8 cellular contexts compared by ENCODE assay signal in the genomic region with DNA sequence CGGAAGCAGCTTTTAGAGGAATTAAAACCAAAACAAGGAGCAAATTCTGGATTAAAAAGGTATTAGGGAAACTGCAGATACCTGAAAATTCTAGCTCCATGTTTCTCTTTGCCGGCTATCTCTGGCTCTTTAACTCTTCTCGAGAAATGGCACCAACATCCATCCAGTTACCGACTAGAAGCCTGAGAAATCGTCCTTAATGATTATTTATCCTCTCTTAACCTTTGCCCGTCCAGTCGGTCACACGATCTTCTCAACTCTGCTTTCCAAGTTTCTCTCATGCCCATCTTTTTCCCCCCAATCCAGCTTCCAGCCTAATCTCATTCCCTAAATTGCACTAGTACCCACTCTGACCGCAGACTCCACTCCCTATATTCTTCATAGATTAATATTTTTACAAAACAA. TPM values are rescaled to one million over a fixed set of nuclear protein-coding genes. Genes with fewer than 3 reads are reported as not detected.
DNase-seq lines count a peak whose midpoint lies in the region; ATAC-seq, FAIRE-seq and TF ChIP-seq lines count a peak whose summit lies in the region.

No MANE protein-coding gene starts in this region.

- H3K9me3 ChIP-seq in GM12878 (replicated peaks; ENCODE audit: control insufficient read depth, insufficient read depth, low read length) = no peaks in the 10 kb centered on the region
- no peaks in the 10 kb centered on the region for H3K9me3 ChIP-seq in mesenchymal stem cell (ENCODE audit: control insufficient read depth, low read length)

- TF ChIP-seq CTCF in GM12878 (IDR thresholded peaks at IDR 0.05 in 2 of 3, conservative IDR thresholded peaks at IDR 0.05 in 1 of 3; ENCODE audit: control insufficient read depth in 2 of 3, extremely low read depth in 1 of 3, insufficient read depth in 1 of 3, low read depth in 3 of 3, low read length in 3 of 3) = no peak

- peaks cover 25% of the 10 kb centered on the region for H3K79me2 ChIP-seq in GM12878 (ENCODE audit: control insufficient read depth, insufficient read depth, low read length)

- SMC1A ChIA-PET in GM12878 (lab: Charles Lee; ENCODE audit: uncharacterized antibody, unreplicated experiment) = interaction anchor here (0.6 to 4.7 kb wide), 15 partner anchors 10 to 256 kb away, joined by 3 to 30 read pairs (median 3); partner anchors contain the start of gene KAT2B

- H3K9ac ChIP-seq in GM12878 (ENCODE audit: control insufficient read depth, insufficient read depth, low read length) = peak overlapping the region; percentile 74
- H3K9ac ChIP-seq in mesenchymal stem cell (ENCODE audit: low read length) = peak overlapping the region; percentile 98

- 1% methylated on average over 9 of the region's 9 CpGs for WGBS in GM12878 (ENCODE audit: insufficient coverage, insufficient replicate concordance, low lambda C conversion rate, missing lambda C conversion rate)
- 3% methylated on average over 9 of the region's 9 CpGs for WGBS in mesenchymal stem cell

- H3K27ac ChIP-seq in GM12878 (ENCODE audit: control insufficient read depth, insufficient read depth) (peak overlapping the region; percentile 89), mesenchymal stem cell (ENCODE audit: low read length, poor library complexity, severe bottlenecking) (peak overlapping the region; percentile 87)

- H3K4ac ChIP-seq in mesenchymal stem cell (ENCODE audit: low read depth in 1 of 2, low read length in 2 of 2) = peak overlapping the region in 1 of 2 experiments; percentile 5

- H3K27me3 ChIP-seq in GM12878 (replicated peaks in 1 of 2; ENCODE audit: control insufficient read depth in 2 of 2, insufficient read depth in 2 of 2, low read length in 1 of 2) (no peaks in the 10 kb centered on the region), mesenchymal stem cell (ENCODE audit: control insufficient read depth in 1 of 2, insufficient read depth in 1 of 2, low read length in 2 of 2) (no peaks in the 10 kb centered on the region)

- peak overlapping the region; percentile 91 for H3K4me2 ChIP-seq in GM12878 (ENCODE audit: control insufficient read depth, insufficient read depth)
- H3K4me2 ChIP-seq in mesenchymal stem cell (ENCODE audit: low read length, poor library complexity, severe bottlenecking) = peak overlapping the region; percentile 79

- peaks cover 6% of the 10 kb centered on the region for H3K79me1 ChIP-seq in mesenchymal stem cell (replicated peaks; ENCODE audit: low read length, poor library complexity, severe bottlenecking)

- no peak overlapping the region for H2BK15ac ChIP-seq in mesenchymal stem cell (ENCODE audit: low read depth, poor library complexity, severe bottlenecking)

- H3K23ac ChIP-seq in mesenchymal stem cell (ENCODE audit: low read length in 2 of 2) = no peak overlapping the region

- DNase-seq in GM12878 (ENCODE audit: low read depth, low spot score) = no peak
- no peak for DNase-seq in mesenchymal stem cell
- DNase-seq in OCI-M2 (lab: John Stamatoyannopoulos, UW; ENCODE audit: unreplicated experiment) = no peak
- no peak for DNase-seq in SKM-1 treated with dmso at 0.1 percent for 144 hours (lab: John Stamatoyannopoulos, UW; ENCODE audit: unreplicated experiment)
- no peak for DNase-seq in HK-2 (ENCODE audit: unreplicated experiment)
- no peak for DNase-seq in Kasumi-1 (lab: John Stamatoyannopoulos, UW)

- H3K4me1 ChIP-seq in GM12878 (ENCODE audit: control insufficient read depth, insufficient read depth, low read length) (no peaks in the 10 kb centered on the region), mesenchymal stem cell (ENCODE audit: control insufficient read depth, insufficient read depth, low read depth, low read length) (no peaks in the 10 kb centered on the region)

- RAD21 ChIA-PET in GM12878 (lab: Charles Lee; ENCODE audit: unreplicated experiment) = interaction anchor here (0.6 to 4.3 kb wide), 9 partner anchors 9 to 239 kb away, joined by 3 to 28 read pairs (median 4); partner anchors contain the start of gene KAT2B

- H4K91ac ChIP-seq in mesenchymal stem cell (ENCODE audit: low read length) = no peak overlapping the region

- H2AFZ ChIP-seq in GM12878 (ENCODE audit: control insufficient read depth, low read depth, low read length) = peak overlapping the region; percentile 86
- peak overlapping the region; percentile 33 for H2AFZ ChIP-seq in mesenchymal stem cell (ENCODE audit: low read depth, low read length)

- H2BK120ac ChIP-seq in mesenchymal stem cell (ENCODE audit: low read depth, low read length) = peak overlapping the region; percentile 21

- CTCF ChIA-PET in GM12878 (lab: Yijun Ruan, JAX) = interaction anchor here (0.7 to 2.8 kb wide), 5 partner anchors 40 to 239 kb away, joined by 3 to 6 read pairs (median 3); no protein-coding TSS in a partner anchor

- no peak for TF ChIP-seq RAD21 in GM12878 (IDR thresholded peaks at IDR 0.05; ENCODE audit: insufficient read depth, low read depth, low read length)

- in situ Hi-C loops in GM12878 (cut with MboI) = loop anchor here (5.0 to 10.0 kb wide), 2 partner anchors 142 to 239 kb away; partner anchors contain the start of genes KAT2B and RAB5A

- POLR2A ChIA-PET in GM12878 (lab: Charles Lee) = interaction anchor here (0.6 to 6.0 kb wide), 10 partner anchors 11 to 489 kb away, joined by 3 to 48 read pairs (median 5); partner anchors contain the start of gene KAT2B

- H2BK12ac ChIP-seq in mesenchymal stem cell (ENCODE audit: low read length in 2 of 2) = no peak overlapping the region

- H3K18ac ChIP-seq in mesenchymal stem cell (ENCODE audit: low read depth in 1 of 2, low read length in 2 of 2) = peak overlapping the region in 1 of 2 experiments; percentile 50

- intact Hi-C loops in GM12878 (cut with micrococcal nuclease; ENCODE audit: unreplicated experiment) = loop anchor here (1.0 to 10.0 kb wide), 5 partner anchors 60 to 302 kb away; partner anchors contain the start of genes KAT2B and RAB5A

- H3K36me3 ChIP-seq in GM12878 (ENCODE audit: control insufficient read depth in 2 of 2, insufficient read depth in 2 of 2, low read length in 1 of 2) = no peaks in the 10 kb centered on the region; a peak in 1 of 4 replicates
- H3K36me3 ChIP-seq in mesenchymal stem cell (ENCODE audit: control insufficient read depth in 1 of 2, insufficient read depth in 2 of 2, low read depth in 1 of 2, low read length in 2 of 2) = no peaks in the 10 kb centered on the region

- no peak overlapping the region for H3K14ac ChIP-seq in mesenchymal stem cell (ENCODE audit: low read length in 2 of 2)

- ATAC-seq in GM19023 (IDR thresholded peaks at IDR 0.05; ENCODE audit: unreplicated experiment) (peak; percentile 6), HG03095 (IDR thresholded peaks at IDR 0.05; ENCODE audit: unreplicated experiment) (peak; percentile 4), GM12878 (no peak)

- no peaks in the 10 kb centered on the region for H4K20me1 ChIP-seq in GM12878 (ENCODE audit: control insufficient read depth, insufficient read depth)

- TF ChIP-seq POLR2A in GM12878 (IDR thresholded peaks at IDR 0.05; ENCODE audit: low read depth, low read length) = no peak

- H3K4me3 ChIP-seq in GM12878 (peak overlapping the region; percentile 70), mesenchymal stem cell (ENCODE audit: insufficient read depth in 1 of 2, low read depth in 1 of 2, low read length in 2 of 2) (peak overlapping the region; percentile 40 to 94)

- no peak overlapping the region for H2AK5ac ChIP-seq in mesenchymal stem cell (ENCODE audit: low read length, severe bottlenecking)

- no peak for FAIRE-seq in GM12878 (lab: Jason Lieb, UNC)

- peak overlapping the region; percentile 87 for H4K8ac ChIP-seq in mesenchymal stem cell (ENCODE audit: low read length)

- 0 out of 4 replicates have a peak, but pooled peaks of 1 of the 2 experiments have one; percentile 2 for TF ChIP-seq EP300 in GM12878 (IDR thresholded peaks at IDR 0.05; ENCODE audit: borderline replicate concordance in 1 of 2, control insufficient read depth in 1 of 2, low read depth in 2 of 2, low read length in 2 of 2)

- TSS peak; percentile 97 for BruUV-seq in GM12878 (replicated peaks; lab: Mats Ljungman, UMichigan)

- no peak overlapping the region for H2BK5ac ChIP-seq in mesenchymal stem cell (ENCODE audit: low read depth, low read length, poor library complexity, severe bottlenecking)

TF ChIP-seq in GM12878, 131 proteins besides CTCF, POLR2A, EP300 and RAD21 (continues in another document):
- no peak for TF ChIP-seq CEBPB (IDR thresholded peaks at IDR 0.05; ENCODE audit: borderline replicate concordance in 1 of 2, low read depth in 2 of 2, low read length in 2 of 2)
- TF ChIP-seq ZBED1 (IDR thresholded peaks at IDR 0.05; ENCODE audit: borderline replicate concordance) = no peak
- TF ChIP-seq RELB (IDR thresholded peaks at IDR 0.05; ENCODE audit: low read depth) = peak; percentile 10; the same call in 1 of the 2 replicates

RNA-seq across cellular contexts. Expression of gene SGO1, which starts 0.6 kb away (rescaled TPM):
- 14.5 and 15.6 TPM in 2 replicates for total RNA-seq in GM12878 (2013; cell fraction: nucleolus; rRNA removed)
- total RNA-seq in GM12878 (2014; rRNA removed) (13.4 and 16.3 TPM in 2 replicates), GM12878 (2014; rRNA removed; fragmentation: Illumina TruSeq; extraction: Trizol) (22.9 and 24.1 TPM in 2 replicates), GM12878 (2021) (16.5 and 21.2 TPM in 2 replicates)
- 6.0 TPM for polyA plus RNA-seq in GM12878 (2011; ENCODE audit: low read depth)
- polyA plus RNA-seq in GM12878 (2011; rRNA removed) (13.6 and 20.4 TPM in 2 replicates), GM12878 (2014; fragmentation: Illumina TruSeq; extraction: Trizol) (28.7 and 35.6 TPM in 2 replicates), GM12878 (2014; fragmentation: Nextera tagmentation; extraction: Ambion mirVana) (10 to 100 TPM; 12.3 to 14.0 TPM), GM12878 (2014; rRNA removed) (9.8 and 10.9 TPM in 2 replicates), GM12878 (2016; fragmentation: Nextera tagmentation; extraction: Ambion mirVana) (10 to 100 TPM; 44.2 to 46.2 TPM)
- polyA plus RNA-seq in GM12878 (2011; cell fraction: cytosol; rRNA removed) = 4.5 and 5.9 TPM in 2 replicates
- polyA plus RNA-seq in GM12878 (2011; cell fraction: nucleus; rRNA removed) = 5.4 and 7.3 TPM in 2 replicates
- 8.1 and 10.6 TPM in 2 replicates for polyA plus RNA-seq in GM12878 (2012)
- polyA minus RNA-seq in GM12878 (2011; rRNA and poly(A)+ RNA removed) = 5.7 and 8.3 TPM in 2 replicates
- 5.5 and 7.8 TPM in 2 replicates for polyA minus RNA-seq in GM12878 (2011; cell fraction: cytosol; rRNA and poly(A)+ RNA removed)
- polyA minus RNA-seq in GM12878 (2011; cell fraction: nucleus; rRNA and poly(A)+ RNA removed) = 7.3 and 15.2 TPM in 2 replicates
- 2.2 TPM for polyA plus RNA-seq in mesenchymal stem cell (2013, experiment 1 of 2)
- 2.4 TPM for polyA plus RNA-seq in mesenchymal stem cell (2013, experiment 2 of 2)
